27 cellular contexts compared by ENCODE assay signal in the genomic region with DNA sequence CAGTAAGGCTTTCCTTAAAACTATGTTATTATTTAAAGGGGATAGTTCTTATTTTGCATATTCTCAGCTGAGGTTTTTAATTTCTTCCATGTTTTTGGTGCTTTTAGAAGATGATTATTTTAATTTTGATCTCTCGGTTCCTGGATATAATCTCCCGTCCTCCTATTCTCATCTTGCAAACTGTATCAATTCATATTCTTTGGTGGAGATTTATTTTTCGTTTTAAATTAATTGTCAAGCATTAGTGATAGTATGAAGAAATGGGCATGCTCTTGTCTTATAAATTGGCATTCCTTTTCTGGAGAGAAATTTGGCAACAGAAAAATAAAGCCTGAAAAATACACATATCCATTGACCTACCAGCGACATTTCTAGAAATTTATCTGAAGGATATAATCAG.
"Had no signal": no experiment of that assay in that cellular context is flagged by ENCODE, and none has a peak within 500 bp of the region (broad histone marks: within the 10 kb centered on the region; RNA-seq: fewer than 3 reads in every experiment).

No MANE protein-coding gene starts in this region.

- ATAC-seq: effector memory CD8-positive, alpha-beta T cell; esophagus mucosa; foreskin keratinocyte; gastrocnemius medialis; gastroesophageal sphincter; heart left ventricle; heart right ventricle had no signal

- H3K27me3 ChIP-seq: colonic mucosa, dorsolateral prefrontal cortex, esophagus muscularis mucosa, esophagus squamous epithelium, gastroesophageal sphincter, heart left ventricle had no signal

- DNase-seq: colonic mucosa; cortex of kidney; dermis blood vessel endothelial cell; dorsolateral prefrontal cortex; effector CD4-positive, alpha-beta T cell; effector CD8-positive, alpha-beta T cell; effector memory CD4-positive, alpha-beta T cell; effector memory CD8-positive, alpha-beta T cell; endodermal cell; erythroblast; esophagus squamous epithelium; foreskin fibroblast; foreskin keratinocyte; foreskin melanocyte; gastrocnemius medialis; glutamatergic neuron; head of caudate nucleus; heart left ventricle; heart right ventricle had no signal

- H3K27ac ChIP-seq: colonic mucosa, coronary artery, dorsolateral prefrontal cortex, epithelial cell of prostate, esophagus muscularis mucosa, esophagus squamous epithelium, foreskin keratinocyte, gastrocnemius medialis, gastroesophageal sphincter, heart left ventricle, heart right ventricle had no signal

- H3K4me3 ChIP-seq: colonic mucosa, coronary artery, dorsolateral prefrontal cortex, esophagus muscularis mucosa, esophagus squamous epithelium, gastrocnemius medialis, gastroesophageal sphincter, heart left ventricle, heart right ventricle had no signal

- H3K4me1 ChIP-seq: colonic mucosa, esophagus squamous epithelium, foreskin keratinocyte, gastrocnemius medialis, gastroesophageal sphincter, heart left ventricle, heart right ventricle had no signal

- FAIRE-seq: colon, endothelial cell of umbilical vein, frontal cortex had no signal

- H3K36me3 ChIP-seq: colonic mucosa, esophagus muscularis mucosa, esophagus squamous epithelium, gastrocnemius medialis, gastroesophageal sphincter, heart left ventricle, heart right ventricle had no signal

- H3K9me3 ChIP-seq: colonic mucosa, esophagus muscularis mucosa, esophagus squamous epithelium, gastrocnemius medialis, gastroesophageal sphincter, heart right ventricle had no signal
